28 cellular contexts compared by ENCODE assay signal in genomic region chr16:84045001-84045817, GRCh38. TPM values are rescaled to one million over a fixed set of nuclear protein-coding genes. Genes with fewer than 3 reads are reported as not detected.
"Had no signal": no experiment of that assay in that cellular context is flagged by ENCODE, and none has a peak within 500 bp of the region (broad histone marks: within the 10 kb centered on the region; RNA-seq: fewer than 3 reads in every experiment).

No MANE protein-coding gene starts in this region.

- H3K9me3 ChIP-seq: ascending aorta, right lobe of liver, stomach, thyroid gland, upper lobe of left lung had no signal

- H3K36me3 ChIP-seq: brain microvascular endothelial cell, right lobe of liver had no signal

- H3K4me3 ChIP-seq: ascending aorta, lung, right lobe of liver, stomach, thyroid gland, upper lobe of left lung had no signal

- ATAC-seq: activated CD4-positive, alpha-beta T cell treated with anti-CD3 and anti-CD28 coated beads for 36 hours; esophagus mucosa; left colon; right lobe of liver; stimulated activated naive B cell treated with anti-CD40 and anti-IgM and Interleukin-4, amounts not matched to agents 10 μg/mL and 1 μg/mL and 100 μg/mL, for 72 hours had no signal

- H3K27ac ChIP-seq: ascending aorta, brain microvascular endothelial cell, parathyroid adenoma, right lobe of liver, stomach, thyroid gland, upper lobe of left lung had no signal

- H3K27me3 ChIP-seq: ascending aorta, right lobe of liver, thyroid gland, upper lobe of left lung had no signal

- H3K79me2 ChIP-seq: parathyroid adenoma had no signal

- H3K9ac ChIP-seq: parathyroid adenoma had no signal

- FAIRE-seq: keratinocyte had no signal

- DNase-seq: activated CD4-positive, alpha-beta T cell treated with anti-CD3 and anti-CD28 coated beads for 36 hours; activated CD4-positive, CD25-positive, alpha-beta regulatory T cell; activated naive CD4-positive, alpha-beta T cell; activated T-cell treated with anti-CD3 and anti-CD28 coated beads for 4 hours; activated T-cell treated with anti-CD3 and anti-CD28 coated beads, Interleukin-2, amount 50 U/mL, for 72 hours; brain microvascular endothelial cell; cortex of kidney; foreskin fibroblast; head of caudate nucleus; hippocampal formation; left colon; naive B cell; nephron progenitor cell; nucleus accumbens; stimulated activated CD4-positive, alpha-beta T cell treated with anti-CD3 and anti-CD28 coated beads, Interleukin-2, amount 100 ng/mL, for 24 hours; stimulated activated naive B cell treated with anti-CD40 and anti-IgM and Interleukin-4, amounts not matched to agents 10 μg/mL and 1 μg/mL and 100 μg/mL, for 72 hours; stomach; thyroid gland had no signal

- H3K4me1 ChIP-seq: ascending aorta, right lobe of liver had no signal

- H2AFZ ChIP-seq: parathyroid adenoma had no signal

RNA-seq across cellular contexts. Expression of gene SLC38A8, which starts 2.6 kb away (rescaled TPM):
- total RNA-seq: activated CD4-positive, alpha-beta T cell treated with anti-CD3 and anti-CD28 coated beads for 36 hours; activated T-cell treated with anti-CD3 and anti-CD28 coated beads, Interleukin-2, amount 50 U/mL, for 72 hours; ascending aorta; cardiac septum; esophagus mucosa; left colon; lung; right lobe of liver; skeletal muscle tissue; stomach; T-helper 1 cell treated with Interleukin-12 subunit alpha and Interleukin-12 subunit beta and Interleukin-4 antibody, amounts not matched to agents 30 ng/mL and 1 ng/mL, for 36 hours; thyroid gland; upper lobe of left lung had no signal
- polyA plus RNA-seq: keratinocyte had no signal
